In the genomic region with DNA sequence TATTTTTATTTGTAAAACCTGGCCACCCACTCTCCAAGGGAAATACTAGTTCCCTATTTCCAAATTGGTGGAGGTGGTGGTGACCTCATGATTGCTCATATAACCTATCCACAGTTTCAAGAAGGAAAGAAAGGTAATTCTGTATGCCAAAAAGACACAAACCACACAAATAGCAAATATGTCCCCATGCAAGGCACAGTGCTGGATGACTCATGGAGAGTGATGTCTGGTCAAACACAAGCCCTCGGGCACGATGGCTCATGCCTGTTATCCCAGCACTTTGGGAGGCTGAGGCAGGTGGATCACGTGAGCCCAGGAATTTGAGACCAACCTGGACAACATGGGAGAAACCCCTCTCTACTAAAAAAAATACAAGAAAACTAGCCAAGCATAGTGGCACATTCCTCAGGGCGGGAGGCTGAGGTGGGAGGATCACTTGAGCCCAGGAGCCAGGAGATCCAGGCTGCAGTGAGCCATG, we compare ENCODE assay signal across 12 cellular contexts.
DNase-seq lines count a peak whose midpoint lies in the region; ATAC-seq, FAIRE-seq and TF ChIP-seq lines count a peak whose summit lies in the region.
"Had no signal": no experiment of that assay in that cellular context is flagged by ENCODE, and none has a peak within 500 bp of the region (broad histone marks: within the 10 kb centered on the region; RNA-seq: fewer than 3 reads in every experiment).

No MANE protein-coding gene starts in this region.

- H3K79me2 ChIP-seq in K562 (ENCODE audit: control insufficient read depth, insufficient read depth, low read length), result no peaks in the 10 kb centered on the region

- no peaks in the 10 kb centered on the region for H3K9me1 ChIP-seq in K562 (ENCODE audit: control insufficient read depth, insufficient read depth, low read length)

- no peak for TF ChIP-seq POLR2A in K562 (conservative IDR thresholded peaks at IDR 0.05)
- TF ChIP-seq POLR2A in Peyer's patch (IDR thresholded peaks at IDR 0.05), result no peak

- no peak overlapping the region for H3K9ac ChIP-seq in K562 (ENCODE audit: insufficient read depth in 1 of 2, low read depth in 2 of 2, low read length in 2 of 2)

- TF ChIP-seq CTCF in K562 (IDR thresholded peaks at IDR 0.05 in 2 of 3, conservative IDR thresholded peaks at IDR 0.05 in 1 of 3; ENCODE audit: insufficient read depth in 2 of 3, low read depth in 1 of 3, low read length in 3 of 3) (no peak), Peyer's patch (IDR thresholded peaks at IDR 0.05) (no peak)

- H3K9me3 ChIP-seq in K562 (replicated peaks; ENCODE audit: control insufficient read depth, insufficient read depth, low read depth, low read length) (no peaks in the 10 kb centered on the region), Peyer's patch (no peaks in the 10 kb centered on the region)
- H3K9me3 ChIP-seq: spleen, stomach had no signal

- POLR2A ChIA-PET in K562 (lab: Yijun Ruan, JAX), result no interaction called here

- no peak for TF ChIP-seq EP300 in K562 (IDR thresholded peaks at IDR 0.05; ENCODE audit: low read length)

- no peaks in the 10 kb centered on the region for H3K36me3 ChIP-seq in K562 (ENCODE audit: control insufficient read depth, insufficient read depth, low read length)
- no peaks in the 10 kb centered on the region for H3K36me3 ChIP-seq in Peyer's patch
- H3K36me3 ChIP-seq: spleen, stomach had no signal

- no peaks in the 10 kb centered on the region; a peak in 1 of 5 replicates for H3K27me3 ChIP-seq in K562 (ENCODE audit: control insufficient read depth in 2 of 2, insufficient read depth in 2 of 2, low read length in 2 of 2)
- no peaks in the 10 kb centered on the region for H3K27me3 ChIP-seq in Peyer's patch
- H3K27me3 ChIP-seq: spleen, stomach had no signal

- CTCF ChIA-PET in K562 (lab: Yijun Ruan, JAX; ENCODE audit: low intra/inter-chr PET ratio), result no interaction called here

- no peak overlapping the region for H3K27ac ChIP-seq in K562 (ENCODE audit: extremely low read depth, low read depth, low read length)
- no peak overlapping the region for H3K27ac ChIP-seq in Peyer's patch
- H3K27ac ChIP-seq: spleen, stomach had no signal

- H3K4me1 ChIP-seq in K562 (replicated peaks in 1 of 2; ENCODE audit: control insufficient read depth in 2 of 2, insufficient read depth in 2 of 2, low read length in 2 of 2), result peaks cover 0 to 7% of the 10 kb centered on the region in 2 experiments; a peak in 2 of 5 replicates
- no peaks in the 10 kb centered on the region for H3K4me1 ChIP-seq in Peyer's patch

- ATAC-seq in K562 (no peak), HG03097 (IDR thresholded peaks at IDR 0.05; ENCODE audit: low FRiP score, unreplicated experiment) (no peak)
- ATAC-seq: natural killer cell had no signal

- no peak overlapping the region for H3K4me3 ChIP-seq in K562
- no peak overlapping the region for H3K4me3 ChIP-seq in Peyer's patch
- H3K4me3 ChIP-seq: spleen, stomach had no signal

- DNase-seq in ELF-1 (ENCODE audit: low read depth, low spot score) (peak; percentile 77), M059J (ENCODE audit: low read depth) (peak; percentile 99), K562 (ENCODE audit: extremely low read depth in 1 of 4, low spot score in 3 of 4) (no peak), myocyte (ENCODE audit: low read depth) (peak; percentile 36), Peyer's patch (no peak), NCI-H2171 (lab: John Stamatoyannopoulos, UW) (no peak)
- DNase-seq: cortex of kidney, natural killer cell, NCI-H2107, spleen, stomach had no signal

- no TSS peak for BruUV-seq in K562 (replicated peaks; lab: Mats Ljungman, UMichigan)

- TF ChIP-seq RAD21 in K562 (CRISPR knock-in tag; conservative IDR thresholded peaks at IDR 0.05 in 1 of 2, IDR thresholded peaks at IDR 0.05 in 1 of 2), result no peak

- H3K4me2 ChIP-seq in K562 (ENCODE audit: insufficient read depth, low read length), result no peak overlapping the region

- intact Hi-C loops in K562 (cut with micrococcal nuclease), result no loop called here

- in situ Hi-C loops in K562 (cut with MboI), result no loop called here

- H2AFZ ChIP-seq in K562 (ENCODE audit: low read depth, low read length), result no peak overlapping the region

- no peak for FAIRE-seq in K562 (lab: Jason Lieb, UNC)

- no peaks in the 10 kb centered on the region for H4K20me1 ChIP-seq in K562 (replicated peaks; ENCODE audit: control insufficient read depth, insufficient read depth, low read length)

- 41% methylated on average over 4 of the region's 4 CpGs for WGBS in K562 (ENCODE audit: insufficient coverage, low coverage, missing lambda C conversion rate)

TF ChIP-seq in K562, 482 proteins besides CTCF, POLR2A, EP300 and RAD21 (continues in another document):
- TF ChIP-seq LEF1 (IDR thresholded peaks at IDR 0.05), result no peak
- no peak for TF ChIP-seq RBM14 (IDR thresholded peaks at IDR 0.05; ENCODE audit: borderline replicate concordance, insufficient read depth, low read depth, low read length)
- no peak for TF ChIP-seq DMBX1 (CRISPR knock-in tag; IDR thresholded peaks at IDR 0.05; ENCODE audit: borderline replicate concordance)
- no peak for TF ChIP-seq MCM7 (IDR thresholded peaks at IDR 0.05)
- peak; percentile 71 for TF ChIP-seq FOSL1 (tag; conservative IDR thresholded peaks at IDR 0.05)
- no peak for TF ChIP-seq HMG20A (CRISPR knock-in tag; conservative IDR thresholded peaks at IDR 0.05)
- TF ChIP-seq KDM2B (CRISPR knock-in tag; IDR thresholded peaks at IDR 0.05), result no peak
- peak; percentile 37; the same call in 1 of the 2 replicates for TF ChIP-seq SMARCA4 (IDR thresholded peaks at IDR 0.05)
- 0 out of 2 replicates have a peak, but pooled peaks have one; percentile 32 for TF ChIP-seq SMARCE1 (IDR thresholded peaks at IDR 0.05)
- peak; percentile 37; the same call in 1 of the 2 replicates for TF ChIP-seq JUND (IDR thresholded peaks at IDR 0.05; ENCODE audit: borderline replicate concordance, low read depth, low read length)
- no peak for TF ChIP-seq JUND (tag; IDR thresholded peaks at IDR 0.05; ENCODE audit: borderline replicate concordance, low read depth, low read length)
- no peak for TF ChIP-seq ZNF134 (CRISPR knock-in tag; conservative IDR thresholded peaks at IDR 0.05)
- peak; percentile 49; the same call in 1 of the 2 replicates for TF ChIP-seq JUN (IDR thresholded peaks at IDR 0.05; ENCODE audit: borderline replicate concordance, low read depth, low read length)
- no peak for TF ChIP-seq JUN (CRISPR knock-in tag; IDR thresholded peaks at IDR 0.05; ENCODE audit: borderline replicate concordance)
- TF ChIP-seq ZNF445 (CRISPR knock-in tag; IDR thresholded peaks at IDR 0.05; ENCODE audit: low read depth), result no peak
- TF ChIP-seq MAZ (CRISPR knock-in tag; conservative IDR thresholded peaks at IDR 0.05 in 1 of 2, IDR thresholded peaks at IDR 0.05 in 1 of 2), result 0 out of 4 replicates have a peak, but pooled peaks of 1 of the 2 experiments have one; percentile 19
- no peak for TF ChIP-seq CREM (IDR thresholded peaks at IDR 0.05; ENCODE audit: low read depth)
- TF ChIP-seq TGIF2 (CRISPR knock-in tag; IDR thresholded peaks at IDR 0.05), result no peak
- no peak for TF ChIP-seq POLR2AphosphoS5 (IDR thresholded peaks at IDR 0.05; ENCODE audit: control insufficient read depth, insufficient read depth, low read depth, low read length)
- TF ChIP-seq, protein P1, sequence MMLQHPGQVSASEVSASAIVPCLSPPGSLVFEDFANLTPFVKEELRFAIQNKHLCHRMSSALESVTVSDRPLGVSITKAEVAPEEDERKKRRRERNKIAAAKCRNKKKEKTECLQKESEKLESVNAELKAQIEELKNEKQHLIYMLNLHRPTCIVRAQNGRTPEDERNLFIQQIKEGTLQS (IDR thresholded peaks at IDR 0.05), result peak; percentile 81
- TF ChIP-seq, protein P1 (CRISPR knock-in tag; conservative IDR thresholded peaks at IDR 0.05), result no peak
- no peak for TF ChIP-seq MTF1 (CRISPR knock-in tag; IDR thresholded peaks at IDR 0.05; ENCODE audit: borderline replicate concordance)
- TF ChIP-seq, protein P2, sequence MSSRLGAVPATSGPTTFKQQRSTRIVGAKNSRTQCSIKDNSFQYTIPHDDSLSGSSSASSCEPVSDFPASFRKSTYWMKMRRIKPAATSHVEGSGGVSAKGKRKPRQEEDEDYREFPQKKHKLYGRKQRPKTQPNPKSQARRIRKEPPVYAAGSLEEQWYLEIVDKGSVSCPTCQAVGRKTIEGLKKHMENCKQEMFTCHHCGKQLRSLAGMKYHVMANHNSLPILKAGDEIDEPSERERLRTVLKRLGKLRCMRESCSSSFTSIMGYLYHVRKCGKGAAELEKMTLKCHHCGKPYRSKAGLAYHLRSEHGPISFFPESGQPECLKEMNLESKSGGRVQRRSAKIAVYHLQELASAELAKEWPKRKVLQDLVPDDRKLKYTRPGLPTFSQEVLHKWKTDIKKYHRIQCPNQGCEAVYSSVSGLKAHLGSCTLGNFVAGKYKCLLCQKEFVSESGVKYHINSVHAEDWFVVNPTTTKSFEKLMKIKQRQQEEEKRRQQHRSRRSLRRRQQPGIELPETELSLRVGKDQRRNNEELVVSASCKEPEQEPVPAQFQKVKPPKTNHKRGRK (tag; IDR thresholded peaks at IDR 0.05), result no peak
- no peak for TF ChIP-seq ZBTB7A (IDR thresholded peaks at IDR 0.05; ENCODE audit: borderline replicate concordance, control insufficient read depth, low read depth, low read length)
- TF ChIP-seq, protein P3, sequence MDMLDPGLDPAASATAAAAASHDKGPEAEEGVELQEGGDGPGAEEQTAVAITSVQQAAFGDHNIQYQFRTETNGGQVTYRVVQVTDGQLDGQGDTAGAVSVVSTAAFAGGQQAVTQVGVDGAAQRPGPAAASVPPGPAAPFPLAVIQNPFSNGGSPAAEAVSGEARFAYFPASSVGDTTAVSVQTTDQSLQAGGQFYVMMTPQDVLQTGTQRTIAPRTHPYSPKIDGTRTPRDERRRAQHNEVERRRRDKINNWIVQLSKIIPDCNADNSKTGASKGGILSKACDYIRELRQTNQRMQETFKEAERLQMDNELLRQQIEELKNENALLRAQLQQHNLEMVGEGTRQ (CRISPR knock-in tag; IDR thresholded peaks at IDR 0.05), result no peak
- TF ChIP-seq ARID1B (IDR thresholded peaks at IDR 0.05), result 0 out of 2 replicates have a peak, but pooled peaks have one; percentile 11

Comparison
In these comparisons a context has a peak if more than half of its experiments do, and no peak if none do; other contexts are left out.
1. DNase-seq: peak in ELF-1 (single experiment), M059J (single experiment) and myocyte (single experiment); none in K562 (0 of 4), Peyer's patch (0 of 3) and NCI-H2171 (single experiment).